ENCODE assay signal across 9 cellular contexts in the genomic region with DNA sequence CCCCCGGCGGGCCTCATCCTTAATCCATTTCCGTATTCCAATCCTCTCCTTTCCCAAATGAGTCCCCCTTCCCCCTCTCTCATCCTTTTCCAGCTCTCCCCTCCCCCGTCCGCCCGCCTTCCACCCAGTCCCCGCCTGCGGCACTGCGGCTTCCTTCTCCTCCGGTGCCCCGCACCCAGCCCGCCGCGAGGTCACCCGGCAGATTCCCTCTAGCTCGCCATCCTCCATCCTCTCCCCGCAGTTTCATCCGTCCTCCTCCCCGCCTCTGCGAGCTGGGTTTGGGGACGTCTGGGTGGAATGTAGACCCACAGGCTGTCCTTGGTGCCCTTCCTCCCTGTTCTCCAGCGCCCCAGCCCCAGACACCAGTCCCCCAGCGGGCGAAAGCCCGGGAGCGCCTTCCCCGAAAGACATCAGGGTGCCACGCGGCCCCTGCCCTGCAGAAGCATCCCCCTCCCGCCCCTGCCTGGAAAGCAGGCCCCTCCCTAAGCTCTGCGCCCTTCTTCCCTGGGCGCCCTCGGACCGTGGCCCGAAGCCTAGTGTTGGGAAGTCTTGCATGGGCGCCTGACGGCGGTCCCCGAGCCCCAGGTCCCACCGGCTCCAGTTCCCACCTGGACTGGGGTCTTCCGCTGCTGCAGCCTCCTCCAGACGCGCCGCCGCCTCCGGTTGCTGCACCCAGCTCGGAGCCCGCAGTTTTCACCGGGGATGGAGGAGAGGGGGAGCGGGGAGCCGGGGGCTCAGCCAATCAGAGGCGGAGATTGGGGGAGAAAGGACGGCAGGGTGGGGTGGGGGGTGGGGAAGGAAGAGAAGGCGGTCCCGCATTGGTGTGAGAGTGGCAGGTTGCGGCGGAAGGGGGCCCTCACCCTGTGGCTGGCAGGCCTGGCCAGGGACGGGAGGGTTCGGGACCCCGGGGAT. TPM values are rescaled to one million over a fixed set of nuclear protein-coding genes. Genes with fewer than 3 reads are reported as not detected.
DNase-seq lines count a peak whose midpoint lies in the region; ATAC-seq and TF ChIP-seq lines count a peak whose summit lies in the region.
"Had no signal": no experiment of that assay in that cellular context is flagged by ENCODE, and none has a peak within 500 bp of the region (broad histone marks: within the 10 kb centered on the region; RNA-seq: fewer than 3 reads in every experiment).

A gene (minus strand): TSS at position 668 of the 912 bp plus-strand sequence. CDS start 2,267 bp downstream, outside the sequence.

- peak within 1 kb of the TSS; percentile 83 for H3K4me3 ChIP-seq in HUES64 (ENCODE audit: low read length)
- H3K4me3 ChIP-seq in astrocyte of the spinal cord (ENCODE audit: low read depth, low read length), result peak within 1 kb of the TSS; percentile 67
- peak within 1 kb of the TSS; percentile 41 to 54 (median 48) for H3K4me3 ChIP-seq in stomach

- H3K9ac ChIP-seq in HUES64 (ENCODE audit: low read depth, low read length), result peak within 1 kb of the TSS; percentile 84

- TF ChIP-seq EP300 in stomach (IDR thresholded peaks at IDR 0.05), result no peak

- H3K4me1 ChIP-seq in HUES64 (ENCODE audit: insufficient read depth, low read length) (peaks cover 26% of the 10 kb centered on the region), stomach (peaks cover 16 to 28% (median 21%) of the 10 kb centered on the region in 4 donors)

- H3K27ac ChIP-seq in HUES64 (ENCODE audit: low read depth, low read length), result peak within 1 kb of the TSS; percentile 57
- peak within 1 kb of the TSS in 2 of 5 donors; percentile 71 to 74 for H3K27ac ChIP-seq in stomach
- H3K27ac ChIP-seq: epithelial cell of prostate had no signal

- in situ Hi-C loops in astrocyte of the spinal cord (cut with HindIII; ENCODE audit: low sequenced_read_pairs), result no loop called here

- 1% methylated on average over 60 of the region's 60 CpGs for WGBS in HUES64
- WGBS in stomach, 5 donors, result 1 to 3% (median 2%) methylated on average over 44 to 60 of the region's 60 CpGs

- DNase-seq in AG08395 (ENCODE audit: low spot score) (peak; percentile 87), astrocyte of the spinal cord (ENCODE audit: low read depth, low spot score) (peak; percentile 39), kidney glomerular epithelial cell (lab: John Stamatoyannopoulos, UW) (peak; percentile 32), stomach (no peak), KG1 (lab: John Stamatoyannopoulos, UW) (no peak)

- TF ChIP-seq CTCF in astrocyte of the spinal cord (IDR thresholded peaks at IDR 0.05; ENCODE audit: low read depth, low read length) (no peak), stomach (IDR thresholded peaks at IDR 0.05) (no peak)

- H3K36me3 ChIP-seq in HUES64 (ENCODE audit: insufficient read depth, low read length) (peaks cover 28% of the 10 kb centered on the region), stomach (peaks cover 0 to 9% (median 0%) of the 10 kb centered on the region in 4 donors)

- no peak for TF ChIP-seq POLR2A in stomach (IDR thresholded peaks at IDR 0.05)

- ATAC-seq in HG03159 (IDR thresholded peaks at IDR 0.05; ENCODE audit: unreplicated experiment) (no peak), GM21786 (IDR thresholded peaks at IDR 0.05; ENCODE audit: unreplicated experiment) (no peak)

- H3K9me3 ChIP-seq in HUES64 (ENCODE audit: insufficient read depth, low read depth, low read length) (no peaks in the 10 kb centered on the region), stomach (no peaks in the 10 kb centered on the region)

- no peaks in the 10 kb centered on the region for H3K27me3 ChIP-seq in HUES64 (ENCODE audit: insufficient read depth, low read length)
- peaks cover 0 to 71% (median 37%) of the 10 kb centered on the region in 3 donors for H3K27me3 ChIP-seq in stomach

- intact Hi-C loops in stomach (cut with DNase I; ENCODE audit: low total_unique reads), result no loop called here

RNA-seq across cellular contexts. Expression of the gene that starts here (rescaled TPM):
- 283 TPM for polyA plus RNA-seq in HUES64 (2013, experiment 1 of 2)
- polyA plus RNA-seq in HUES64 (2013, experiment 2 of 2), result 308 TPM
- total RNA-seq in stomach, result 10 to 100 TPM in 2 of 5 donors, 1 to 10 TPM in 3; 1.2 to 12.5 (median 8.1) TPM
- 10 to 100 TPM in 1 of 3 donors, 1 to 10 TPM in 2; 4.9 to 13.7 (median 7.6) TPM for polyA plus RNA-seq in stomach

Comparison
In these comparisons a context has a peak if more than half of its experiments do, and no peak if none do; other contexts are left out.
1. DNase-seq: peak in AG08395 (single experiment), astrocyte of the spinal cord (single experiment) and kidney glomerular epithelial cell (single experiment); none in stomach (single experiment) and KG1 (single experiment).
2. Peak in every context shown above with its lines, with median percentiles within 50 percentile points of each other: H3K4me3 ChIP-seq.